ENCODE assay signal across 1 cellular context in genomic region chr10:103473261-103473671, GRCh38.
TF ChIP-seq lines count a peak whose summit lies in the region.

No MANE protein-coding gene starts in this region.

TF ChIP-seq in GM23338, 12 proteins besides CTCF, POLR2A, EP300 and RAD21 (continued from another document):
- no peak for TF ChIP-seq ZNF462 (CRISPR knock-in tag; IDR thresholded peaks at IDR 0.05)
- TF ChIP-seq, protein P1, sequence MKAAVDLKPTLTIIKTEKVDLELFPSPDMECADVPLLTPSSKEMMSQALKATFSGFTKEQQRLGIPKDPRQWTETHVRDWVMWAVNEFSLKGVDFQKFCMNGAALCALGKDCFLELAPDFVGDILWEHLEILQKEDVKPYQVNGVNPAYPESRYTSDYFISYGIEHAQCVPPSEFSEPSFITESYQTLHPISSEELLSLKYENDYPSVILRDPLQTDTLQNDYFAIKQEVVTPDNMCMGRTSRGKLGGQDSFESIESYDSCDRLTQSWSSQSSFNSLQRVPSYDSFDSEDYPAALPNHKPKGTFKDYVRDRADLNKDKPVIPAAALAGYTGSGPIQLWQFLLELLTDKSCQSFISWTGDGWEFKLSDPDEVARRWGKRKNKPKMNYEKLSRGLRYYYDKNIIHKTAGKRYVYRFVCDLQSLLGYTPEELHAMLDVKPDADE (IDR thresholded peaks at IDR 0.05), result no peak
- no peak for TF ChIP-seq NANOG (IDR thresholded peaks at IDR 0.05; ENCODE audit: borderline replicate concordance)
- no peak for TF ChIP-seq ZNF331 (CRISPR knock-in tag; IDR thresholded peaks at IDR 0.05; ENCODE audit: low read depth)
- TF ChIP-seq, protein P2, sequence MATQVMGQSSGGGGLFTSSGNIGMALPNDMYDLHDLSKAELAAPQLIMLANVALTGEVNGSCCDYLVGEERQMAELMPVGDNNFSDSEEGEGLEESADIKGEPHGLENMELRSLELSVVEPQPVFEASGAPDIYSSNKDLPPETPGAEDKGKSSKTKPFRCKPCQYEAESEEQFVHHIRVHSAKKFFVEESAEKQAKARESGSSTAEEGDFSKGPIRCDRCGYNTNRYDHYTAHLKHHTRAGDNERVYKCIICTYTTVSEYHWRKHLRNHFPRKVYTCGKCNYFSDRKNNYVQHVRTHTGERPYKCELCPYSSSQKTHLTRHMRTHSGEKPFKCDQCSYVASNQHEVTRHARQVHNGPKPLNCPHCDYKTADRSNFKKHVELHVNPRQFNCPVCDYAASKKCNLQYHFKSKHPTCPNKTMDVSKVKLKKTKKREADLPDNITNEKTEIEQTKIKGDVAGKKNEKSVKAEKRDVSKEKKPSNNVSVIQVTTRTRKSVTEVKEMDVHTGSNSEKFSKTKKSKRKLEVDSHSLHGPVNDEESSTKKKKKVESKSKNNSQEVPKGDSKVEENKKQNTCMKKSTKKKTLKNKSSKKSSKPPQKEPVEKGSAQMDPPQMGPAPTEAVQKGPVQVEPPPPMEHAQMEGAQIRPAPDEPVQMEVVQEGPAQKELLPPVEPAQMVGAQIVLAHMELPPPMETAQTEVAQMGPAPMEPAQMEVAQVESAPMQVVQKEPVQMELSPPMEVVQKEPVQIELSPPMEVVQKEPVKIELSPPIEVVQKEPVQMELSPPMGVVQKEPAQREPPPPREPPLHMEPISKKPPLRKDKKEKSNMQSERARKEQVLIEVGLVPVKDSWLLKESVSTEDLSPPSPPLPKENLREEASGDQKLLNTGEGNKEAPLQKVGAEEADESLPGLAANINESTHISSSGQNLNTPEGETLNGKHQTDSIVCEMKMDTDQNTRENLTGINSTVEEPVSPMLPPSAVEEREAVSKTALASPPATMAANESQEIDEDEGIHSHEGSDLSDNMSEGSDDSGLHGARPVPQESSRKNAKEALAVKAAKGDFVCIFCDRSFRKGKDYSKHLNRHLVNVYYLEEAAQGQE (IDR thresholded peaks at IDR 0.05; ENCODE audit: unreplicated experiment), result no peak
- no peak for TF ChIP-seq STAT1 (IDR thresholded peaks at IDR 0.05; ENCODE audit: unreplicated experiment)
- TF ChIP-seq JUNB (IDR thresholded peaks at IDR 0.05; ENCODE audit: unreplicated experiment), result no peak
- no peak for TF ChIP-seq EZH2 (IDR thresholded peaks at IDR 0.05; ENCODE audit: low read depth, unreplicated experiment)
- TF ChIP-seq CREB1 (CRISPR knock-in tag; IDR thresholded peaks at IDR 0.05; ENCODE audit: low read depth), result no peak
- TF ChIP-seq POLR2AphosphoS5 (IDR thresholded peaks at IDR 0.05; ENCODE audit: low read depth), result no peak
- TF ChIP-seq EZH2phosphoT487 (IDR thresholded peaks at IDR 0.05; ENCODE audit: unreplicated experiment), result no peak
